ENCODE assay signal across 14 cellular contexts in the genomic region with DNA sequence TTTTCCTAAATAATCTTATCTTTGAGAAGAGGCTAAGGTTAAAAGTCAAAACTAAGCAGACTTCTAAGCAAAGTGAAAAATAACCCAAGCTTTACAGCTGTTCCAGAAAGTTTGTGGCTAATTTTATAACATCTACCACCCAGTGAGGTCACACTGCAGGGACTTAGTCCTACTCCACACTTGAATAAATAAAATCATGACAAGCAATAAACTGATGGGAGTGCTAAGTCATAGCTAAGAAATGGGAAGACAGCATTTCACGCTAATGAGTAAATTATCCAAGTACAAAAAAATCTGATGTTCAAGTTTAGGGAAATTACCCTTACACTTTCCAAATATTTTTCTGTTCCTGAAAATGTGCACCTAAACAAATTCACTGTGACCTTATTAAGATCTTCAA. TPM values are rescaled to one million over a fixed set of nuclear protein-coding genes. Genes with fewer than 3 reads are reported as not detected.
A peak's percentile ranks its signal among the peaks of the same experiment; 100 is the strongest.
DNase-seq lines count a peak whose midpoint lies in the region; ATAC-seq and TF ChIP-seq lines count a peak whose summit lies in the region.
"Had no signal": no experiment of that assay in that cellular context is flagged by ENCODE, and none has a peak within 500 bp of the region (broad histone marks: within the 10 kb centered on the region; RNA-seq: fewer than 3 reads in every experiment).

No MANE protein-coding gene starts in this region.

- H3K9me3 ChIP-seq in neural progenitor cell (ENCODE audit: low read depth): no peaks in the 10 kb centered on the region
- H3K9me3 ChIP-seq in vagina: no peaks in the 10 kb centered on the region

- H3K36me3 Mint-ChIP-seq in neural progenitor cell: peaks cover 49% of the 10 kb centered on the region
- H3K36me3 Mint-ChIP-seq: naive thymus-derived CD8-positive, alpha-beta T cell had no signal

- H3K9me3 Mint-ChIP-seq in neural progenitor cell: peaks cover 13% of the 10 kb centered on the region

- H3K4me3 Mint-ChIP-seq in neural progenitor cell: no peak overlapping the region
- H3K4me3 Mint-ChIP-seq: naive thymus-derived CD8-positive, alpha-beta T cell had no signal

- H3K79me2 ChIP-seq in neural progenitor cell (ENCODE audit: low read depth): peaks cover 100% of the 10 kb centered on the region

- no peak overlapping the region for H3K9ac ChIP-seq in neural progenitor cell

- H3K4me2 ChIP-seq in neural progenitor cell: peak overlapping the region; percentile 60

- H3K27ac Mint-ChIP-seq in neural progenitor cell: no peak overlapping the region
- H3K27ac Mint-ChIP-seq: naive thymus-derived CD8-positive, alpha-beta T cell had no signal

- no peaks in the 10 kb centered on the region for H3K27me3 Mint-ChIP-seq in neural progenitor cell (ENCODE audit: insufficient read depth, low read depth)

- no peak for TF ChIP-seq POLR2A in vagina (IDR thresholded peaks at IDR 0.05)

- peaks cover 99% of the 10 kb centered on the region for H4K20me1 ChIP-seq in neural progenitor cell (ENCODE audit: low read depth)

- no peak overlapping the region for H3K4me3 ChIP-seq in neural progenitor cell
- no peak overlapping the region for H3K4me3 ChIP-seq in vagina

- peak; percentile 49 for ATAC-seq in Right ventricle myocardium inferior
- peak; percentile 45 for ATAC-seq in Right ventricle myocardium superior (ENCODE audit: poor library complexity)
- ATAC-seq in HG03108 (IDR thresholded peaks at IDR 0.05; ENCODE audit: unreplicated experiment): no peak
- no peak for ATAC-seq in GM18868 (IDR thresholded peaks at IDR 0.05; ENCODE audit: unreplicated experiment)
- ATAC-seq: naive thymus-derived CD8-positive, alpha-beta T cell had no signal

- no peaks in the 10 kb centered on the region for H3K27me3 ChIP-seq in neural progenitor cell
- H3K27me3 ChIP-seq in vagina: no peaks in the 10 kb centered on the region

- H2AFZ ChIP-seq in neural progenitor cell (replicated peaks): no peak overlapping the region

- no peak for DNase-seq in Right ventricle myocardium inferior (ENCODE audit: missing footprints)
- DNase-seq in cardiac septum (ENCODE audit: low spot score): no peak
- no peak for DNase-seq in Right ventricle myocardium superior
- DNase-seq in neural progenitor cell (ENCODE audit: low spot score): no peak
- DNase-seq in vagina (ENCODE audit: extremely low spot score in 2 of 2): no peak
- DNase-seq in Ammon's horn (ENCODE audit: low spot score): no peak
- DNase-seq: 8988T; activated CD8-positive, alpha-beta memory T cell treated with anti-CD3 and anti-CD28 coated beads, Interleukin-2, amount 50 U/mL, for 48 hours; DND-41; glutamatergic neuron; naive thymus-derived CD8-positive, alpha-beta T cell; NCI-H187 treated with DMSO at 0.1 percent for 48 hours had no signal

- H3K4me1 Mint-ChIP-seq in neural progenitor cell: peaks cover 65% of the 10 kb centered on the region

- no peak for TF ChIP-seq CTCF in neural progenitor cell (IDR thresholded peaks at IDR 0.05)
- no peak for TF ChIP-seq CTCF in vagina (IDR thresholded peaks at IDR 0.05)

- H3K4me1 ChIP-seq in neural progenitor cell (peaks cover 68% of the 10 kb centered on the region), vagina (peaks cover 48% of the 10 kb centered on the region)

- H3F3A ChIP-seq in neural progenitor cell (ENCODE audit: low read depth): peaks cover 30% of the 10 kb centered on the region

- peaks cover 10% of the 10 kb centered on the region for H3K36me3 ChIP-seq in neural progenitor cell
- no peaks in the 10 kb centered on the region for H3K36me3 ChIP-seq in vagina

- intact Hi-C loops in Right ventricle myocardium inferior (cut with DNase I): no loop called here
- intact Hi-C loops in cardiac septum (cut with DNase I): loop anchor here (5.0 kb wide), 1 partner anchor 36 kb away; no protein-coding TSS in a partner anchor
- intact Hi-C loops in Right ventricle myocardium superior (cut with DNase I): no loop called here
- intact Hi-C loops in vagina (cut with DNase I): no loop called here

- H3K27ac ChIP-seq in neural progenitor cell: peak overlapping the region; percentile 71
- H3K27ac ChIP-seq in vagina: peak overlapping the region; percentile 63

RNA-seq across cellular contexts. Expression of a gene that starts 47.7 kb away (rescaled TPM):
- total RNA-seq in Right ventricle myocardium inferior (9.3 TPM), cardiac septum (18.8 TPM), Right ventricle myocardium superior (8.6 TPM), neural progenitor cell (ENCODE audit: low replicate concordance) (168 and 213 TPM in 2 replicates), vagina (20.6 TPM)

Comparison
In these comparisons a context has a peak if more than half of its experiments do, and no peak if none do; other contexts are left out.
1. ATAC-seq: peak in Right ventricle myocardium inferior (single experiment) and Right ventricle myocardium superior (single experiment); none in HG03108 (single experiment) and GM18868 (single experiment).